ENCODE assay signal across 13 cellular contexts in genomic region chr2:174967086-174967485, GRCh38.
"Had no signal": no experiment of that assay in that cellular context is flagged by ENCODE, and none has a peak within 500 bp of the region (broad histone marks: within the 10 kb centered on the region; RNA-seq: fewer than 3 reads in every experiment).

No MANE protein-coding gene starts in this region.

- H3K4me3 ChIP-seq: left lung, ovary, right lobe of liver, smooth muscle cell, testis had no signal

- H3K4me1 ChIP-seq: left lung had no signal

- H3K4me3 Mint-ChIP-seq: activated CD4-positive, alpha-beta memory T cell treated with anti-CD3 and anti-CD28 coated beads, Interleukin-2, amount 10 ng/mL, durations not matched to agents 7 days and 5 days; activated naive CD4-positive, alpha-beta T cell treated with anti-CD3 and anti-CD28 coated beads, Interleukin-2, amount 50 U/mL, for 24 hours; activated T-cell treated with anti-CD3 and anti-CD28 coated beads, Interleukin-2, amount 50 U/mL, for 4 hours; stimulated activated naive CD8-positive, alpha-beta T cell treated with anti-CD3 and anti-CD28 coated beads, Interleukin-15, Interleukin-2, amounts not matched to agents 100 ng/mL and 50 ng/mL, for 24 hours had no signal

- DNase-seq: activated CD4-positive, alpha-beta memory T cell treated with anti-CD3 and anti-CD28 coated beads, Interleukin-2, amount 10 ng/mL, durations not matched to agents 7 days and 5 days; activated CD4-positive, alpha-beta T cell treated with anti-CD3 and anti-CD28 coated beads for 4 hours; activated effector memory CD4-positive, alpha-beta T cell treated with anti-CD3 and anti-CD28 coated beads, Interleukin-2, amount 50 U/mL, for 16 hours; activated T-cell treated with anti-CD3 and anti-CD28 coated beads, Interleukin-2, amount 50 U/mL, for 4 hours; amniotic stem cell; left lung; mammary epithelial cell; ovary; testis had no signal

- H3K27ac Mint-ChIP-seq: activated naive CD4-positive, alpha-beta T cell treated with anti-CD3 and anti-CD28 coated beads, Interleukin-2, amount 50 U/mL, for 24 hours; stimulated activated naive CD8-positive, alpha-beta T cell treated with anti-CD3 and anti-CD28 coated beads, Interleukin-15, Interleukin-2, amounts not matched to agents 100 ng/mL and 50 ng/mL, for 24 hours had no signal

- H3K9me3 ChIP-seq: left lung, ovary, right lobe of liver, testis had no signal

- H3K9me3 Mint-ChIP-seq: activated CD4-positive, alpha-beta memory T cell treated with anti-CD3 and anti-CD28 coated beads, Interleukin-2, amount 10 ng/mL, durations not matched to agents 7 days and 5 days; activated naive CD4-positive, alpha-beta T cell treated with anti-CD3 and anti-CD28 coated beads, Interleukin-2, amount 50 U/mL, for 24 hours; activated T-cell treated with anti-CD3 and anti-CD28 coated beads, Interleukin-2, amount 50 U/mL, for 4 hours; stimulated activated naive CD8-positive, alpha-beta T cell treated with anti-CD3 and anti-CD28 coated beads, Interleukin-15, Interleukin-2, amounts not matched to agents 100 ng/mL and 50 ng/mL, for 24 hours had no signal

- ATAC-seq: activated T-cell treated with anti-CD3 and anti-CD28 coated beads, Interleukin-2, amount 50 U/mL, for 4 hours; left lung had no signal

- H3K36me3 Mint-ChIP-seq: activated naive CD4-positive, alpha-beta T cell treated with anti-CD3 and anti-CD28 coated beads, Interleukin-2, amount 50 U/mL, for 24 hours had no signal

- H3K27me3 ChIP-seq: left lung, ovary, right lobe of liver, testis had no signal

- H3K36me3 ChIP-seq: left lung, ovary, right lobe of liver had no signal
